Comparison of ENCODE assay signal across 8 cellular contexts in genomic region chr14:89040080-89040437, GRCh38.
A peak's percentile ranks its signal among the peaks of the same experiment; 100 is the strongest.
DNase-seq lines count a peak whose midpoint lies in the region; ATAC-seq, FAIRE-seq and TF ChIP-seq lines count a peak whose summit lies in the region.

No MANE protein-coding gene starts in this region.

- H3K27ac Mint-ChIP-seq in activated CD8-positive, alpha-beta memory T cell treated with anti-CD3 and anti-CD28 coated beads, Interleukin-2, amount 10 ng/mL, durations not matched to agents 7 days and 5 days, result no peak overlapping the region

- CTCF ChIA-PET in activated CD8-positive, alpha-beta memory T cell treated with anti-CD3 and anti-CD28 coated beads, Interleukin-2, amount 10 ng/mL, durations not matched to agents 7 days and 5 days (lab: Charles Lee), result interaction anchor here (0.8 to 2.2 kb wide), 7 partner anchors 12 to 899 kb away, joined by 3 to 11 read pairs (median 3); no protein-coding TSS in a partner anchor

- no peak overlapping the region for H3K9ac ChIP-seq in skeletal muscle satellite cell (ENCODE audit: low read depth, low read length)

- no peak for FAIRE-seq in RCC 7860 (lab: Jason Lieb, UNC)

- DNase-seq in coronary artery (ENCODE audit: low spot score), result no peak
- DNase-seq in activated CD8-positive, alpha-beta memory T cell treated with anti-CD3 and anti-CD28 coated beads, Interleukin-2, amount 10 ng/mL, durations not matched to agents 7 days and 5 days, result no peak
- no peak for DNase-seq in RCC 7860 (ENCODE audit: low spot score)
- DNase-seq in stimulated activated CD4-positive, alpha-beta T cell treated with anti-CD3 and anti-CD28 coated beads, Interleukin-12 subunit alpha, Interleukin-12 subunit beta, amount 100 ng/mL, for 4 hours, result no peak

- H3K27me3 Mint-ChIP-seq in activated CD8-positive, alpha-beta memory T cell treated with anti-CD3 and anti-CD28 coated beads, Interleukin-2, amount 10 ng/mL, durations not matched to agents 7 days and 5 days, result peaks cover 34% of the 10 kb centered on the region

- H3K36me3 ChIP-seq in skeletal muscle satellite cell (ENCODE audit: insufficient read depth, low read length), result no peaks in the 10 kb centered on the region

- no peak overlapping the region for H3K4me3 Mint-ChIP-seq in activated CD8-positive, alpha-beta memory T cell treated with anti-CD3 and anti-CD28 coated beads, Interleukin-2, amount 10 ng/mL, durations not matched to agents 7 days and 5 days

- peaks cover 7% of the 10 kb centered on the region for H3K4me1 Mint-ChIP-seq in activated CD8-positive, alpha-beta memory T cell treated with anti-CD3 and anti-CD28 coated beads, Interleukin-2, amount 10 ng/mL, durations not matched to agents 7 days and 5 days

- no peak for TF ChIP-seq CTCF in coronary artery (IDR thresholded peaks at IDR 0.05)

- peak overlapping the region; percentile 72 to 90 for H3K27ac ChIP-seq in coronary artery

- peaks cover 5% of the 10 kb centered on the region for H3K9me3 Mint-ChIP-seq in activated CD8-positive, alpha-beta memory T cell treated with anti-CD3 and anti-CD28 coated beads, Interleukin-2, amount 10 ng/mL, durations not matched to agents 7 days and 5 days (ENCODE audit: low read depth)

- H3K4me3 ChIP-seq in coronary artery (no peak overlapping the region), skeletal muscle satellite cell (ENCODE audit: low read length) (peak overlapping the region; percentile 66)

- H3K4me1 ChIP-seq in skeletal muscle satellite cell (ENCODE audit: control insufficient read depth, insufficient read depth, low read length), result peaks cover 10% of the 10 kb centered on the region

- H3K4me2 ChIP-seq in skeletal muscle satellite cell (ENCODE audit: low read length), result peak overlapping the region; percentile 89

- no peaks in the 10 kb centered on the region for H3K9me3 ChIP-seq in skeletal muscle satellite cell (replicated peaks; ENCODE audit: low read length)

- H3K27me3 ChIP-seq in skeletal muscle satellite cell (ENCODE audit: control insufficient read depth, insufficient read depth, low read length), result no peaks in the 10 kb centered on the region

- no peaks in the 10 kb centered on the region for H3K36me3 Mint-ChIP-seq in activated CD8-positive, alpha-beta memory T cell treated with anti-CD3 and anti-CD28 coated beads, Interleukin-2, amount 10 ng/mL, durations not matched to agents 7 days and 5 days

- ATAC-seq in GM18907 (IDR thresholded peaks at IDR 0.05; ENCODE audit: unreplicated experiment) (peak; percentile 32), HG02981 (IDR thresholded peaks at IDR 0.05; ENCODE audit: unreplicated experiment) (peak; percentile 5), GM19328 (IDR thresholded peaks at IDR 0.05; ENCODE audit: unreplicated experiment) (no peak)
- no peak for ATAC-seq in activated CD8-positive, alpha-beta memory T cell treated with anti-CD3 and anti-CD28 coated beads, Interleukin-2, amount 10 ng/mL, durations not matched to agents 7 days and 5 days

Comparison
In these comparisons a context has a peak if more than half of its experiments do, and no peak if none do; other contexts are left out.
1. ATAC-seq: peak in GM18907 (single experiment) and HG02981 (single experiment); none in activated CD8-positive, alpha-beta memory T cell treated with anti-CD3 and anti-CD28 coated beads, Interleukin-2, amount 10 ng/mL, durations not matched to agents 7 days and 5 days (single experiment) and GM19328 (single experiment).